ENCODE assay signal across 19 cellular contexts in genomic region chr6:101716810-101717209, GRCh38.
DNase-seq lines count a peak whose midpoint lies in the region; FAIRE-seq and TF ChIP-seq lines count a peak whose summit lies in the region.
"Had no signal": no experiment of that assay in that cellular context is flagged by ENCODE, and none has a peak within 500 bp of the region (broad histone marks: within the 10 kb centered on the region; RNA-seq: fewer than 3 reads in every experiment).

No MANE protein-coding gene starts in this region.

- H3K23ac ChIP-seq in H1 (ENCODE audit: insufficient read length), result no peak overlapping the region

- no peak overlapping the region for H2BK15ac ChIP-seq in H1 (ENCODE audit: low read length)

- peak overlapping the region; percentile 9; the same call in 1 of the 2 replicates for H3K4me3 ChIP-seq in HUES6 (ENCODE audit: low read depth, low read length)
- peak overlapping the region in 1 of 4 experiments; percentile 33; a peak in 1 of 8 replicates for H3K4me3 ChIP-seq in H1 (ENCODE audit: extremely low read depth in 1 of 4, insufficient read depth in 2 of 4, low read depth in 3 of 4, low read length in 4 of 4)
- H3K4me3 ChIP-seq: GM12878, MG63 had no signal

- DNase-seq in NCI-H146 (lab: John Stamatoyannopoulos, UW) (peak; percentile 3), NCI-H146 treated with DMSO at 0.1 percent for 48 hours (lab: John Stamatoyannopoulos, UW; ENCODE audit: unreplicated experiment) (no peak), H1 (ENCODE audit: low read depth in 1 of 2, low spot score in 2 of 2) (peak in 1 of 2 experiments; percentile 39), iPS-NIHi7 (ENCODE audit: extremely low spot score) (peak; percentile 12), kidney tubule cell (ENCODE audit: low spot score) (no peak), AG20443 (ENCODE audit: low spot score) (no peak), cerebellar nuclear complex (lab: John Stamatoyannopoulos, UW) (no peak)
- DNase-seq: 8988T, C1 segment of cervical spinal cord, DND-41, GDM1, HFFc6, MG63, NCI-H2029, NCI-H2171, NCI-H446, SIG-M5 had no signal

- CTCF ChIA-PET in H1 (lab: Charles Lee; ENCODE audit: partially characterized antibody), result no interaction called here

- no peak overlapping the region for H2BK12ac ChIP-seq in H1 (ENCODE audit: low read depth, low read length)

- TF ChIP-seq RAD21 in H1 (IDR thresholded peaks at IDR 0.05 in 1 of 2, conservative IDR thresholded peaks at IDR 0.05 in 1 of 2; ENCODE audit: low read depth in 2 of 2, low read length in 2 of 2), result no peak

- peaks cover 35% of the 10 kb centered on the region for H3K4me1 ChIP-seq in HUES6 (ENCODE audit: control insufficient read depth, insufficient read depth, low read length)
- peaks cover 0 to 13% (median 5%) of the 10 kb centered on the region in 4 experiments; a peak in 3 of 7 replicates for H3K4me1 ChIP-seq in H1 (replicated peaks in 1 of 4; ENCODE audit: control insufficient read depth in 3 of 4, insufficient read depth in 4 of 4, low read length in 3 of 4)

- H3K36me3 ChIP-seq in HUES6 (ENCODE audit: control insufficient read depth, insufficient read depth, low read length), result no peaks in the 10 kb centered on the region
- no peaks in the 10 kb centered on the region for H3K36me3 ChIP-seq in H1 (ENCODE audit: control insufficient read depth in 2 of 4, insufficient read depth in 4 of 4, low read length in 3 of 4)
- H3K36me3 ChIP-seq: MG63 had no signal

- H3K4ac ChIP-seq in H1 (replicated peaks; ENCODE audit: insufficient read length, low read depth, low read length), result no peak overlapping the region

- no peaks in the 10 kb centered on the region for H3K79me2 ChIP-seq in H1 (ENCODE audit: control insufficient read depth in 1 of 2, insufficient read depth in 2 of 2, low read length in 2 of 2)

- POLR2A ChIA-PET in H1 (lab: Charles Lee; ENCODE audit: partially characterized antibody), result no interaction called here

- H3K4me2 ChIP-seq in H1 (ENCODE audit: insufficient read depth in 1 of 2, low read depth in 2 of 2, low read length in 2 of 2), result peak overlapping the region; percentile 12 to 52; a peak in 3 of 4 replicates

- H3K9me3 ChIP-seq in HUES6 (ENCODE audit: control insufficient read depth, insufficient read depth, low read depth, low read length) (no peaks in the 10 kb centered on the region), H1 (ENCODE audit: insufficient read depth in 2 of 2, low read depth in 1 of 2, low read length in 1 of 2) (no peaks in the 10 kb centered on the region)
- H3K9me3 ChIP-seq: MG63 had no signal

- TF ChIP-seq CTCF in H1 (IDR thresholded peaks at IDR 0.05; ENCODE audit: control extremely low read depth in 1 of 3, insufficient read depth in 1 of 3, low read depth in 1 of 3, low read length in 3 of 3), result no peak

- H2AFZ ChIP-seq in H1 (ENCODE audit: low read length), result no peak overlapping the region

- no peak overlapping the region; the same call in 1 of the 2 replicates for H2BK5ac ChIP-seq in H1 (ENCODE audit: low read depth, low read length)

- no peak overlapping the region for H2BK120ac ChIP-seq in H1 (replicated peaks; ENCODE audit: low read depth, low read length)

- peak in 1 of 2 experiments; percentile 53; a peak in 1 of 3 replicates for TF ChIP-seq EP300 in H1 (IDR thresholded peaks at IDR 0.05; ENCODE audit: borderline replicate concordance in 1 of 2, low read depth in 2 of 2, low read length in 2 of 2)

- H3K9ac ChIP-seq in HUES6 (ENCODE audit: low read length) (no peak overlapping the region), H1 (replicated peaks in 1 of 4; ENCODE audit: extremely low read depth in 1 of 4, low read depth in 3 of 4, low read length in 3 of 4) (no peak overlapping the region)

- no peaks in the 10 kb centered on the region for H3K23me2 ChIP-seq in H1 (ENCODE audit: low read depth, low read length)

- H3K56ac ChIP-seq in H1 (replicated peaks; ENCODE audit: insufficient read length, low read depth, low read length), result no peak overlapping the region

- H3K18ac ChIP-seq in H1 (ENCODE audit: extremely low read depth, low read length), result no peak overlapping the region

- H4K8ac ChIP-seq in H1 (ENCODE audit: extremely low read depth, insufficient read depth, low read length), result no peak overlapping the region

- no peaks in the 10 kb centered on the region for H4K20me1 ChIP-seq in H1 (replicated peaks in 1 of 2; ENCODE audit: control insufficient read depth in 1 of 2, insufficient read depth in 2 of 2, low read length in 2 of 2)

- no peak overlapping the region for H2BK20ac ChIP-seq in H1 (ENCODE audit: low read length)

- peaks cover 8% of the 10 kb centered on the region; the same call in 1 of the 2 replicates for H3K27me3 ChIP-seq in HUES6 (ENCODE audit: control insufficient read depth, insufficient read depth, low read length)
- H3K27me3 ChIP-seq in H1 (replicated peaks in 1 of 4; ENCODE audit: control insufficient read depth in 3 of 4, extremely low read depth in 1 of 4, insufficient read depth in 3 of 4, low read length in 3 of 4), result peaks cover 0 to 1% (median 0%) of the 10 kb centered on the region in 4 experiments; a peak in 1 of 7 replicates
- H3K27me3 ChIP-seq: MG63 had no signal

- FAIRE-seq in H1 (lab: Jason Lieb, UNC), result peak; percentile 92
- FAIRE-seq: GM12878 had no signal

- H4K5ac ChIP-seq in H1 (ENCODE audit: insufficient read length, low read depth, low read length), result no peak overlapping the region

- no peaks in the 10 kb centered on the region for H3K79me1 ChIP-seq in H1 (ENCODE audit: low read depth, low read length)

- TF ChIP-seq POLR2A in H1 (IDR thresholded peaks at IDR 0.05; ENCODE audit: control extremely low read depth in 1 of 2, low read depth in 2 of 2, low read length in 2 of 2), result no peak

- H4K91ac ChIP-seq in H1 (replicated peaks; ENCODE audit: insufficient read length, low read length), result no peak overlapping the region

- H3K14ac ChIP-seq in H1 (ENCODE audit: insufficient read length), result no peak overlapping the region

- H3K27ac ChIP-seq in HUES6 (ENCODE audit: low read depth, low read length) (no peak overlapping the region), H1 (ENCODE audit: low read depth, low read length) (no peak overlapping the region)

- H2AK5ac ChIP-seq in H1 (ENCODE audit: low read depth, low read length), result no peak overlapping the region

TF ChIP-seq in H1, 55 proteins besides CTCF, POLR2A, EP300 and RAD21 (continues in another document):
- TF ChIP-seq CEBPB (IDR thresholded peaks at IDR 0.05; ENCODE audit: low read depth, low read length), result peak; percentile 60; the same call in 1 of the 2 replicates
- TF ChIP-seq NANOG (IDR thresholded peaks at IDR 0.05; ENCODE audit: insufficient read depth, low read depth, low read length, poor library complexity, severe bottlenecking), result peak; percentile 94
- TF ChIP-seq KDM5A (IDR thresholded peaks at IDR 0.05; ENCODE audit: low read length), result no peak
- TF ChIP-seq TCF12 (IDR thresholded peaks at IDR 0.05; ENCODE audit: low read depth, low read length), result peak; percentile 42; the same call in 1 of the 2 replicates
- TF ChIP-seq POU5F1 (IDR thresholded peaks at IDR 0.05; ENCODE audit: low read depth, low read length), result peak; percentile 59; the same call in 1 of the 2 replicates

Comparison
In these comparisons a context has a peak if more than half of its experiments do, and no peak if none do; other contexts are left out.
1. DNase-seq: peak in NCI-H146 (single experiment) and iPS-NIHi7 (single experiment); none in NCI-H146 treated with DMSO at 0.1 percent for 48 hours (single experiment), kidney tubule cell (single experiment), AG20443 (single experiment) and cerebellar nuclear complex (0 of 2).